In the genomic region with DNA sequence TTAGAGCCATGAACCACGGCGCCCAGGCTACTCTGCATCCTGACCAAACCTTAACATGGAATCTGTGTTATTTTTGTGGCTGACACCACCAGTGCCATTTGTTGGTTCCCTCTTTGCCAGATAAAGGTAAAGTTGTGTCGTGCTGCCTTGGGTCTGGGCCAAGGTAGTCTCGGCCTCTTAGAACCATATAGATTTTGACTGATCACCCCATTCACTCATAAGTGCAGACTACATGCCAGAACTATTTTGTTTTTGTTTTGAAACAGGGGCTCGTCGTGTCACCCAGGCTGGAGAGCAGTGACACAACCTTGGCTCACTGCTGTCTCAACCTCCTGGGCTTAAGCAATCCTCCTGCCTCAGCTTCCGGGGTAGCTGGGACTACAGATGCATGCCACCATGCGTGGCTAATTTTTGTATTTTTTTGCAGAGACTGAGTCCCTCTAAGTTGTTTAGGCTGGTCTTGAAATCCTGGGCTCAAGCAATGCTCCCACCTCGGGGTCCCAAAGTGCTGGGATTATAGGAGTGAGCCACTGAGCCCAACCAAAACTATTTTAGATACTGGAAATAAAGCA, we compare ENCODE assay signal across 15 cellular contexts. TPM values are rescaled to one million over a fixed set of nuclear protein-coding genes. Genes with fewer than 3 reads are reported as not detected.
A peak's percentile ranks its signal among the peaks of the same experiment; 100 is the strongest.
DNase-seq lines count a peak whose midpoint lies in the region; ATAC-seq, FAIRE-seq and TF ChIP-seq lines count a peak whose summit lies in the region.
"Had no signal": no experiment of that assay in that cellular context is flagged by ENCODE, and none has a peak within 500 bp of the region (broad histone marks: within the 10 kb centered on the region; RNA-seq: fewer than 3 reads in every experiment).

No MANE protein-coding gene starts in this region.

- peaks cover 0 to 3% of the 10 kb centered on the region in 2 donors for H3K4me1 ChIP-seq in lung (ENCODE audit: control insufficient read depth in 2 of 2, insufficient read depth in 2 of 2, low read length in 2 of 2)
- H3K4me1 ChIP-seq in kidney (ENCODE audit: control insufficient read depth in 1 of 2, insufficient read depth in 1 of 2, low read depth in 1 of 2, low read length in 2 of 2) = peaks cover 3 to 5% of the 10 kb centered on the region in 2 donors
- H3K4me1 ChIP-seq: ascending aorta had no signal

- H3K36me3 ChIP-seq in bronchial epithelial cell (ENCODE audit: control insufficient read depth, insufficient read depth, low read length) (no peaks in the 10 kb centered on the region), lung (ENCODE audit: control insufficient read depth in 2 of 2, insufficient read depth in 2 of 2, low read length in 2 of 2) (no peaks in the 10 kb centered on the region), kidney (ENCODE audit: control insufficient read depth in 1 of 2, insufficient read depth in 2 of 2, low read length in 2 of 2) (no peaks in the 10 kb centered on the region)
- H3K36me3 ChIP-seq: ascending aorta had no signal

- no peaks in the 10 kb centered on the region for H3K27me3 ChIP-seq in bronchial epithelial cell (ENCODE audit: control insufficient read depth, insufficient read depth, low read length)
- H3K27me3 ChIP-seq in lung (ENCODE audit: control insufficient read depth, insufficient read depth) = no peaks in the 10 kb centered on the region
- H3K27me3 ChIP-seq: ascending aorta had no signal

- TF ChIP-seq CTCF in bronchial epithelial cell (IDR thresholded peaks at IDR 0.05; ENCODE audit: insufficient read depth, low read length, severe bottlenecking) (no peak), lung (IDR thresholded peaks at IDR 0.05; ENCODE audit: control extremely low read depth, extremely low read depth) (no peak), kidney (IDR thresholded peaks at IDR 0.05; ENCODE audit: borderline replicate concordance, extremely low read depth, insufficient read depth) (no peak)

- no peaks in the 10 kb centered on the region for H3K9me3 ChIP-seq in lung (ENCODE audit: control insufficient read depth in 2 of 2, insufficient read depth in 1 of 2, low read length in 1 of 2)
- no peaks in the 10 kb centered on the region for H3K9me3 ChIP-seq in kidney (ENCODE audit: control insufficient read depth in 1 of 2, low read length in 2 of 2)
- H3K9me3 ChIP-seq: ascending aorta had no signal

- ATAC-seq in lung (ENCODE audit: insufficient read depth, low FRiP score) (peak; percentile 12), GM19467 (IDR thresholded peaks at IDR 0.05; ENCODE audit: unreplicated experiment) (no peak), GM18519 (IDR thresholded peaks at IDR 0.05; ENCODE audit: low FRiP score, unreplicated experiment) (no peak)
- ATAC-seq: activated CD4-positive, CD25-positive, alpha-beta regulatory T cell treated with anti-CD3 and anti-CD28 coated beads, Interleukin-2, amount 50 U/mL, for 24 hours; Right ventricle myocardium inferior had no signal

- peak overlapping the region in 1 of 2 donors; percentile 7 for H3K27ac ChIP-seq in lung (ENCODE audit: low read depth in 1 of 2, low read length in 1 of 2)
- no peak overlapping the region for H3K27ac ChIP-seq in kidney (ENCODE audit: low read depth in 2 of 2, low read length in 2 of 2)
- H3K27ac ChIP-seq: ascending aorta had no signal

- DNase-seq in EH (ENCODE audit: low read depth) = peak; percentile 47
- DNase-seq in NOMO-1 (lab: John Stamatoyannopoulos, UW; ENCODE audit: unreplicated experiment in 2 of 2) = peak; percentile 46 to 57
- DNase-seq in bronchial epithelial cell (ENCODE audit: low read depth) = peak; percentile 83
- DNase-seq in lung (ENCODE audit: low spot score) = no peak
- DNase-seq in T-helper 1 cell = no peak
- DNase-seq in kidney = no peak
- DNase-seq: activated T-cell treated with anti-CD3 and anti-CD28 coated beads, Interleukin-2, amount 50 U/mL, for 1 hour; effector memory CD4-positive, alpha-beta T cell; hypothalamus; stimulated activated naive CD4-positive, alpha-beta T cell had no signal

- H3K9ac ChIP-seq in kidney (ENCODE audit: low read length in 2 of 2) = no peak overlapping the region

- FAIRE-seq in bronchial epithelial cell (lab: Jason Lieb, UNC) = no peak
- FAIRE-seq in kidney (lab: Jason Lieb, UNC) = no peak

- 44 to 65% methylated on average over 9 of the region's 9 CpGs for WGBS in lung, 2 donors

- intact Hi-C loops in kidney (cut with DNase I) = no loop called here

- H3K4me3 ChIP-seq in bronchial epithelial cell (ENCODE audit: low read depth, low read length) (no peak overlapping the region), lung (no peak overlapping the region), kidney (ENCODE audit: low read length in 2 of 2) (no peak overlapping the region)
- H3K4me3 ChIP-seq: ascending aorta had no signal

RNA-seq across cellular contexts. Expression of a gene that starts 19.2 kb away (rescaled TPM):
- total RNA-seq in bronchial epithelial cell = under 0.01 and 0.53 TPM in 2 replicates
- total RNA-seq in lung = 1 to 10 TPM; 4.3 to 7.9 TPM
- polyA plus RNA-seq in lung = 1 to 10 TPM; 7.4 to 9.9 TPM
- total RNA-seq in kidney = 14.6 TPM
- polyA plus RNA-seq in kidney (ENCODE audit: insufficient read depth, low read depth, low replicate concordance) = 10.5 TPM

RNA-seq across cellular contexts. Expression of a gene that starts 20.8 kb away (rescaled TPM):
- total RNA-seq in bronchial epithelial cell = 8.2 and 12.4 TPM in 2 replicates
- total RNA-seq in lung = 10 to 100 TPM; 38.1 to 41.8 TPM
- 10 to 100 TPM in 1 of 2 donors, 1 to 10 TPM in 1; 2.0 to 13.4 TPM for polyA plus RNA-seq in lung
- total RNA-seq in kidney = 72.0 TPM
- polyA plus RNA-seq in kidney (ENCODE audit: insufficient read depth, low read depth, low replicate concordance) = 9.2 TPM

Comparison
In these comparisons a context has a peak if more than half of its experiments do, and no peak if none do; other contexts are left out.
1. DNase-seq: peak in EH (single experiment), NOMO-1 (2 of 2) and bronchial epithelial cell (single experiment); none in lung (single experiment), T-helper 1 cell (0 of 5) and kidney (single experiment).